9 cellular contexts compared by ENCODE assay signal in genomic region chrX:53435997-53436396, GRCh38. TPM values are rescaled to one million over a fixed set of nuclear protein-coding genes. Genes with fewer than 3 reads are reported as not detected.
DNase-seq lines count a peak whose midpoint lies in the region; ATAC-seq and TF ChIP-seq lines count a peak whose summit lies in the region.
"Had no signal": no experiment of that assay in that cellular context is flagged by ENCODE, and none has a peak within 500 bp of the region (broad histone marks: within the 10 kb centered on the region; RNA-seq: fewer than 3 reads in every experiment).

No MANE protein-coding gene starts in this region.

- peaks cover 0 to 5% (median 0%) of the 10 kb centered on the region in 7 donors for H3K9me3 Mint-ChIP-seq in CD14-positive monocyte
- H3K9me3 Mint-ChIP-seq: stimulated activated naive CD8-positive, alpha-beta T cell treated with anti-CD3 and anti-CD28 coated beads, Interleukin-15, Interleukin-2, amounts not matched to agents 100 ng/mL and 50 ng/mL, for 24 hours had no signal

- H3K27me3 ChIP-seq in thoracic aorta (replicated peaks; ENCODE audit: insufficient read depth), result no peaks in the 10 kb centered on the region

- H3K4me1 ChIP-seq in thoracic aorta (ENCODE audit: control insufficient read depth in 1 of 2, low read depth in 2 of 2), result peaks cover under 1 to 9% of the 10 kb centered on the region in 2 donors

- peaks cover 11 to 14% of the 10 kb centered on the region in 2 donors for H3K36me3 Mint-ChIP-seq in CD14-positive monocyte

- H3K9me3 ChIP-seq in thoracic aorta, result no peaks in the 10 kb centered on the region

- no peaks in the 10 kb centered on the region for H3K36me3 ChIP-seq in thoracic aorta

- H3K4me1 Mint-ChIP-seq in CD14-positive monocyte, result peaks cover 35% of the 10 kb centered on the region

- ATAC-seq in HG03442 (IDR thresholded peaks at IDR 0.05; ENCODE audit: unreplicated experiment) (peak; percentile 68), thoracic aorta (ENCODE audit: insufficient number of reproducible peaks, low FRiP score, low read depth) (no peak)

- no peak overlapping the region for H3K4me3 Mint-ChIP-seq in CD14-positive monocyte
- H3K4me3 Mint-ChIP-seq: stimulated activated naive CD8-positive, alpha-beta T cell treated with anti-CD3 and anti-CD28 coated beads, Interleukin-15, Interleukin-2, amounts not matched to agents 100 ng/mL and 50 ng/mL, for 24 hours had no signal

- TF ChIP-seq CTCF in CD14-positive monocyte (IDR thresholded peaks at IDR 0.05), result peak; percentile 71
- TF ChIP-seq CTCF in thoracic aorta (IDR thresholded peaks at IDR 0.05), result peak; percentile 71

- H3K27ac Mint-ChIP-seq in CD14-positive monocyte, result peak overlapping the region in 1 of 7 donors; percentile 10

- no peak overlapping the region for H3K27ac ChIP-seq in thoracic aorta

- intact Hi-C loops in CD14-positive monocyte (cut with micrococcal nuclease), result no loop called here

- DNase-seq in CD14-positive monocyte (ENCODE audit: low spot score) (no peak), GM19238 (ENCODE audit: insufficient read length, low spot score) (peak; percentile 72), NCI-H774 (lab: John Stamatoyannopoulos, UW) (peak; percentile 48), ecto neural progenitor cell (ENCODE audit: low spot score) (peak; percentile 57), mucosa of gallbladder (ENCODE audit: low spot score) (peak; percentile 53), thoracic aorta (ENCODE audit: low spot score) (no peak)
- peak; percentile 49 to 62 for DNase-seq in activated CD4-positive, alpha-beta T cell treated with anti-CD3 and anti-CD28 coated beads, Interleukin-2, amount 50 U/mL, for 48 hours

- H3K27me3 Mint-ChIP-seq in CD14-positive monocyte (ENCODE audit: low read depth in 3 of 3), result peaks cover 0 to 44% (median 0%) of the 10 kb centered on the region in 3 donors

- no peak overlapping the region for H3K4me3 ChIP-seq in thoracic aorta

RNA-seq across cellular contexts. Expression of gene HSD17B10, which starts 1.8 kb away (rescaled TPM):
- polyA plus RNA-seq in CD14-positive monocyte, result 100 to 1,000 TPM; 136 to 163 TPM
- 71.5 TPM for total RNA-seq in mucosa of gallbladder
- 10 to 100 TPM; 79.7 to 82.6 TPM for total RNA-seq in thoracic aorta

RNA-seq across cellular contexts. Expression of gene RIBC1, which starts 13.3 kb away (rescaled TPM):
- polyA plus RNA-seq in CD14-positive monocyte, result under 1 TPM in 1 of 2 donors, not detected in 1; 0.31 TPM
- total RNA-seq in mucosa of gallbladder (2.6 TPM), thoracic aorta (not detected)

RNA-seq across cellular contexts. Expression of gene SMC1A, which starts 13.5 kb away (rescaled TPM):
- polyA plus RNA-seq in CD14-positive monocyte, result 10 to 100 TPM; 25.6 to 53.2 TPM
- total RNA-seq in mucosa of gallbladder, result 65.6 TPM
- total RNA-seq in thoracic aorta, result 10 to 100 TPM; 32.6 to 53.1 TPM

Comparison
In these comparisons a context has a peak if more than half of its experiments do, and no peak if none do; other contexts are left out.
1. DNase-seq: peak in GM19238 (single experiment), NCI-H774 (single experiment), activated CD4-positive, alpha-beta T cell treated with anti-CD3 and anti-CD28 coated beads, Interleukin-2, amount 50 U/mL, for 48 hours (2 of 2), ecto neural progenitor cell (single experiment) and mucosa of gallbladder (single experiment); none in CD14-positive monocyte (single experiment) and thoracic aorta (single experiment).